8 cellular contexts compared by ENCODE assay signal in the genomic region with DNA sequence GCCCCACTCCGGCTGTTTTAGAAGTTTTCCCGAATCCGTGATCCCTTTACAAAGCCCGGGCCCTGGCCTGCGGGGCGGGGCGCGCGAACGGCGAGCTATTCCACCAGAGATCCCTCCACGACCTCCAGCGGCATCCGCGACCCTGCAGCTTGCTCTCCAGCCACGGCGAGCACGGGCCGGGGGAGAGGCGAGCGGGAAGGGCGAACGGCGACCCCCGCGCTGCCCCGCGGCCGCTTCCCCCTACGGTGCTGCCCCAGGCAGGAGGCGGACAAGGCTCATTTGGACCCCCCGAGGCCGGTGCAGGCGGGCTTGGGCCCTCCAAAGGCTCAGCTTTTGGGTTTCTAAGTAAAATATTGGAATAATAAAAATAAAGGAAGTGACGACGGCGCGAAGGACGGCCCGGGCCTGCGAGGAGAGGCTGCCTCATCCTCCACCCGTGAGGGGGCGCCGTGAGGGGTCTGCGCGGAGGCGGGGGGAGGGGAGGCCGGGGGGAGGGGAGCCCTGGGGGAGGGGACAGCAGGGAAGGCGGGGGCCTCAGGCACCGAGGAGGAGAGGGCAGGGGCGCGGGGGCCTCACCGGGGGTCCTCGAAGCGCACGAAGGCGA. TPM values are rescaled to one million over a fixed set of nuclear protein-coding genes. Genes with fewer than 3 reads are reported as not detected.
DNase-seq lines count a peak whose midpoint lies in the region; ATAC-seq, FAIRE-seq and TF ChIP-seq lines count a peak whose summit lies in the region.

No MANE protein-coding gene starts in this region.

- peak overlapping the region; percentile 86 for H3K4me2 ChIP-seq in HepG2 (ENCODE audit: low read depth, low read length)

- no peaks in the 10 kb centered on the region for H3K27me3 Mint-ChIP-seq in T-helper 17 cell

- in situ Hi-C loops in HepG2 (cut with HindIII; ENCODE audit: extremely low pct_ligation_motif_present, low pct_unique_long_range_greater_than_20kb) = no loop called here

- H3K27me3 ChIP-seq in HepG2 (ENCODE audit: control insufficient read depth in 1 of 2, insufficient read depth in 2 of 2, low read length in 2 of 2) = no peaks in the 10 kb centered on the region; a peak in 1 of 5 replicates

- peak overlapping the region; percentile 91 for H3K4me3 Mint-ChIP-seq in T-helper 17 cell

- intact Hi-C loops in Right ventricle myocardium inferior (cut with DNase I) = loop anchor here (1.0 kb wide), 1 partner anchor 27 kb away; the partner anchor contains the start of gene DYNLL1
- intact Hi-C loops in cardiac septum (cut with DNase I) = loop anchor here (1.0 kb wide), 1 partner anchor 27 kb away; the partner anchor contains the start of gene DYNLL1
- intact Hi-C loops in HepG2 (cut with micrococcal nuclease; ENCODE audit: unreplicated experiment) = loop anchor here (2.0 kb wide), 3 partner anchors 22 to 60 kb away; partner anchors contain the start of genes COQ5, DYNLL1, GATC and TRIAP1

- 1% methylated on average over 36 of the region's 57 CpGs for WGBS in HepG2 (ENCODE audit: low lambda C conversion rate)

- H3K9me3 ChIP-seq in T-helper 17 cell (ENCODE audit: control insufficient read depth, low read length, poor library complexity, severe bottlenecking) (no peaks in the 10 kb centered on the region), HepG2 (ENCODE audit: low read length) (no peaks in the 10 kb centered on the region)

- TF ChIP-seq CTCF in HepG2 (CRISPR knock-in tag; IDR thresholded peaks at IDR 0.05) = peak; percentile 40; the same call in 1 of the 2 replicates

- peaks cover 25% of the 10 kb centered on the region for H3K4me1 Mint-ChIP-seq in T-helper 17 cell

- peak overlapping the region; percentile 90 for H3K9ac ChIP-seq in HepG2 (ENCODE audit: insufficient read depth, low read depth, low read length)

- CTCF ChIA-PET in HepG2 (lab: Yijun Ruan, JAX; ENCODE audit: low intra/inter-chr PET ratio, low total read pairs) = interaction anchor here (1.2 kb wide), 1 partner anchor 29 kb away, joined by 3 read pairs; no protein-coding TSS in a partner anchor

- TF ChIP-seq RAD21 in HepG2 (CRISPR knock-in tag; IDR thresholded peaks at IDR 0.05) = no peak

- no peak overlapping the region for H2AFZ ChIP-seq in HepG2 (ENCODE audit: low read length)

- peaks cover 44% of the 10 kb centered on the region for H3K79me2 ChIP-seq in HepG2 (ENCODE audit: insufficient read depth, low read length)

- H3K4me3 ChIP-seq in HepG2 (replicated peaks in 1 of 3; ENCODE audit: insufficient read depth in 1 of 3, low read depth in 2 of 3, low read length in 3 of 3) = peak overlapping the region; percentile 74 to 85 (median 81)

- peaks cover 56% of the 10 kb centered on the region for H3K4me1 ChIP-seq in HepG2 (ENCODE audit: insufficient read depth, low read length)

- BruUV-seq in HepG2 (replicated peaks; lab: Mats Ljungman, UMichigan) = no TSS peak

- peak overlapping the region; percentile 79 for H3K27ac Mint-ChIP-seq in T-helper 17 cell

- peak overlapping the region; percentile 78 for H3K27ac ChIP-seq in HepG2 (ENCODE audit: extremely low read length, insufficient read depth, low read length)

- DNase-seq in Right ventricle myocardium inferior (ENCODE audit: missing footprints) (peak; percentile 74), cardiac septum (ENCODE audit: low spot score) (no peak), T-helper 17 cell (peak; percentile 8 to 36 (median 14)), cerebellar cortex (ENCODE audit: low spot score) (peak; percentile 15), HepG2 (ENCODE audit: low spot score) (no peak), NCI-H226 (no peak)
- DNase-seq in stimulated activated CD8-positive, alpha-beta memory T cell treated with anti-CD3 and anti-CD28 coated beads, Interleukin-2, amount 100 ng/mL, for 1 hour (ENCODE audit: low read depth in 2 of 2) = peak; percentile 27 to 33

- 0 out of 4 replicates have a peak, but pooled peaks of 1 of the 2 experiments have one; percentile 0 for TF ChIP-seq EP300 in HepG2 (IDR thresholded peaks at IDR 0.05; ENCODE audit: low read depth in 2 of 2, low read length in 2 of 2)
- no peak for TF ChIP-seq EP300 in HepG2 (CRISPR knock-in tag; IDR thresholded peaks at IDR 0.05; ENCODE audit: borderline replicate concordance)

- no peak for FAIRE-seq in HepG2 (lab: Jason Lieb, UNC)

- H4K20me1 ChIP-seq in HepG2 (ENCODE audit: insufficient read depth, low read length) = peaks cover 26% of the 10 kb centered on the region

- peak; percentile 18 for ATAC-seq in Right ventricle myocardium inferior
- ATAC-seq in HG03039 (IDR thresholded peaks at IDR 0.05; ENCODE audit: unreplicated experiment) = peak; percentile 17
- peak; percentile 55 for ATAC-seq in T-helper 17 cell
- peak; percentile 11 for ATAC-seq in HepG2

- peaks cover 3% of the 10 kb centered on the region for H3K36me3 Mint-ChIP-seq in T-helper 17 cell (ENCODE audit: low read depth)

- TF ChIP-seq POLR2A in HepG2 (IDR thresholded peaks at IDR 0.05; ENCODE audit: insufficient read depth in 1 of 2, low read depth in 2 of 2, low read length in 2 of 2) = no peak

- peaks cover 5 to 29% of the 10 kb centered on the region in 2 experiments for H3K36me3 ChIP-seq in HepG2 (replicated peaks in 1 of 2; ENCODE audit: control insufficient read depth in 1 of 2, insufficient read depth in 2 of 2, low read length in 2 of 2)

- POLR2A ChIA-PET in HepG2 (lab: Yijun Ruan, JAX) = interaction anchor here (1.0 to 3.2 kb wide), 8 partner anchors 10 to 152 kb away, joined by 3 to 16 read pairs (median 5); partner anchors contain the start of genes COQ5 and DYNLL1

RNA-seq across cellular contexts. Expression of gene SRSF9, which starts 0.6 kb away (rescaled TPM):
- 40.1 TPM for total RNA-seq in Right ventricle myocardium inferior
- 38.6 TPM for total RNA-seq in cardiac septum
- total RNA-seq in T-helper 17 cell = 100 to 1,000 TPM; 122 to 124 TPM
- total RNA-seq in HepG2 (2016; rRNA removed; fragmentation: Illumina TruSeq; extraction: Trizol) = 144 and 153 TPM in 2 replicates
- 79.8 and 92.3 TPM in 2 replicates for total RNA-seq in HepG2 (2016; cell fraction: cytosol; rRNA removed; fragmentation: Illumina TruSeq; extraction: Trizol; ENCODE audit: low read depth)
- total RNA-seq in HepG2 (2016; cell fraction: insoluble cytoplasmic fraction; rRNA removed; fragmentation: Illumina TruSeq; extraction: Trizol) = 147 and 151 TPM in 2 replicates
- total RNA-seq in HepG2 (2016; cell fraction: membrane; rRNA removed; fragmentation: Illumina TruSeq; extraction: Trizol) = 156 and 174 TPM in 2 replicates
- total RNA-seq in HepG2 (2016; cell fraction: nucleus; rRNA removed; fragmentation: Illumina TruSeq; extraction: Trizol) = 91.6 and 93.3 TPM in 2 replicates
- polyA plus RNA-seq in HepG2 (2011; rRNA removed) = 96.2 and 125 TPM in 2 replicates
- 104 and 110 TPM in 2 replicates for polyA plus RNA-seq in HepG2 (2011; cell fraction: cytosol; rRNA removed)
- 63.8 and 77.8 TPM in 2 replicates for polyA plus RNA-seq in HepG2 (2011; cell fraction: nucleus; rRNA removed)
- 107 and 137 TPM in 2 replicates for polyA plus RNA-seq in HepG2 (2012)
- polyA plus RNA-seq in HepG2 (2016; cell fraction: cytosol; fragmentation: Illumina TruSeq; extraction: Trizol; ENCODE audit: low read depth) = 105 and 142 TPM in 2 replicates
- 249 and 255 TPM in 2 replicates for polyA plus RNA-seq in HepG2 (2016; cell fraction: insoluble cytoplasmic fraction; fragmentation: Illumina TruSeq; extraction: Trizol; ENCODE audit: low read depth)
- 171 and 200 TPM in 2 replicates for polyA plus RNA-seq in HepG2 (2016; cell fraction: membrane; fragmentation: Illumina TruSeq; extraction: Trizol; ENCODE audit: low read depth)
- 188 and 193 TPM in 2 replicates for polyA plus RNA-seq in HepG2 (2016; cell fraction: nucleus; fragmentation: Illumina TruSeq; extraction: Trizol; ENCODE audit: insufficient read depth, low read depth)
- polyA minus RNA-seq in HepG2 (2011; rRNA and poly(A)+ RNA removed; ENCODE audit: low replicate concordance) = 43.3 and 56.5 TPM in 2 replicates
- 67.3 and 72.5 TPM in 2 replicates for polyA minus RNA-seq in HepG2 (2011; cell fraction: cytosol; rRNA and poly(A)+ RNA removed)
- 74.4 and 78.4 TPM in 2 replicates for polyA minus RNA-seq in HepG2 (2011; cell fraction: nucleus; rRNA and poly(A)+ RNA removed)

RNA-seq across cellular contexts. Expression of gene GATC, which starts 22.7 kb away (rescaled TPM):
- total RNA-seq in Right ventricle myocardium inferior (12.1 TPM), cardiac septum (12.9 TPM), T-helper 17 cell (10 to 100 TPM; 15.6 to 18.7 TPM), HepG2 (2016; rRNA removed; fragmentation: Illumina TruSeq; extraction: Trizol) (29.7 and 38.5 TPM in 2 replicates)
- 6.2 and 7.0 TPM in 2 replicates for total RNA-seq in HepG2 (2016; cell fraction: cytosol; rRNA removed; fragmentation: Illumina TruSeq; extraction: Trizol; ENCODE audit: low read depth)
- total RNA-seq in HepG2 (2016; cell fraction: insoluble cytoplasmic fraction; rRNA removed; fragmentation: Illumina TruSeq; extraction: Trizol) = 27.8 and 40.0 TPM in 2 replicates
- total RNA-seq in HepG2 (2016; cell fraction: membrane; rRNA removed; fragmentation: Illumina TruSeq; extraction: Trizol) = 19.6 and 20.8 TPM in 2 replicates
- 15.6 and 15.8 TPM in 2 replicates for total RNA-seq in HepG2 (2016; cell fraction: nucleus; rRNA removed; fragmentation: Illumina TruSeq; extraction: Trizol)
- 16.2 and 17.7 TPM in 2 replicates for polyA plus RNA-seq in HepG2 (2011; rRNA removed)
- polyA plus RNA-seq in HepG2 (2011; cell fraction: cytosol; rRNA removed) = 11.9 and 14.7 TPM in 2 replicates
- polyA plus RNA-seq in HepG2 (2011; cell fraction: nucleus; rRNA removed) = 11.4 and 14.2 TPM in 2 replicates
- 16.9 and 17.4 TPM in 2 replicates for polyA plus RNA-seq in HepG2 (2012)
- 6.3 and 6.9 TPM in 2 replicates for polyA plus RNA-seq in HepG2 (2016; cell fraction: cytosol; fragmentation: Illumina TruSeq; extraction: Trizol; ENCODE audit: low read depth)
- polyA plus RNA-seq in HepG2 (2016; cell fraction: insoluble cytoplasmic fraction; fragmentation: Illumina TruSeq; extraction: Trizol; ENCODE audit: low read depth) = 39.2 and 42.0 TPM in 2 replicates
- 16.7 and 17.8 TPM in 2 replicates for polyA plus RNA-seq in HepG2 (2016; cell fraction: membrane; fragmentation: Illumina TruSeq; extraction: Trizol; ENCODE audit: low read depth)
- 24.7 and 31.3 TPM in 2 replicates for polyA plus RNA-seq in HepG2 (2016; cell fraction: nucleus; fragmentation: Illumina TruSeq; extraction: Trizol; ENCODE audit: insufficient read depth, low read depth)
- polyA minus RNA-seq in HepG2 (2011; rRNA and poly(A)+ RNA removed; ENCODE audit: low replicate concordance) = 39.6 and 42.0 TPM in 2 replicates
- 11.3 and 14.5 TPM in 2 replicates for polyA minus RNA-seq in HepG2 (2011; cell fraction: cytosol; rRNA and poly(A)+ RNA removed)
- 13.5 and 15.9 TPM in 2 replicates for polyA minus RNA-seq in HepG2 (2011; cell fraction: nucleus; rRNA and poly(A)+ RNA removed)

RNA-seq across cellular contexts. Expression of gene TRIAP1, which starts 22.8 kb away (rescaled TPM):
- total RNA-seq in Right ventricle myocardium inferior (16.1 TPM), cardiac septum (11.9 TPM), T-helper 17 cell (10 to 100 TPM; 18.6 to 21.9 TPM), HepG2 (2016; rRNA removed; fragmentation: Illumina TruSeq; extraction: Trizol) (117 and 178 TPM in 2 replicates)
- 39.1 and 44.5 TPM in 2 replicates for total RNA-seq in HepG2 (2016; cell fraction: cytosol; rRNA removed; fragmentation: Illumina TruSeq; extraction: Trizol; ENCODE audit: low read depth)
- 119 and 181 TPM in 2 replicates for total RNA-seq in HepG2 (2016; cell fraction: insoluble cytoplasmic fraction; rRNA removed; fragmentation: Illumina TruSeq; extraction: Trizol)
- 111 and 122 TPM in 2 replicates for total RNA-seq in HepG2 (2016; cell fraction: membrane; rRNA removed; fragmentation: Illumina TruSeq; extraction: Trizol)
- total RNA-seq in HepG2 (2016; cell fraction: nucleus; rRNA removed; fragmentation: Illumina TruSeq; extraction: Trizol) = 43.7 and 44.3 TPM in 2 replicates
- polyA plus RNA-seq in HepG2 (2011; rRNA removed) = 44.4 and 55.0 TPM in 2 replicates
- 24.2 and 38.0 TPM in 2 replicates for polyA plus RNA-seq in HepG2 (2011; cell fraction: cytosol; rRNA removed)
- 10.3 and 10.4 TPM in 2 replicates for polyA plus RNA-seq in HepG2 (2011; cell fraction: nucleus; rRNA removed)
- 53.7 and 57.3 TPM in 2 replicates for polyA plus RNA-seq in HepG2 (2012)
- 40.5 and 48.9 TPM in 2 replicates for polyA plus RNA-seq in HepG2 (2016; cell fraction: cytosol; fragmentation: Illumina TruSeq; extraction: Trizol; ENCODE audit: low read depth)
- 178 and 205 TPM in 2 replicates for polyA plus RNA-seq in HepG2 (2016; cell fraction: insoluble cytoplasmic fraction; fragmentation: Illumina TruSeq; extraction: Trizol; ENCODE audit: low read depth)
- polyA plus RNA-seq in HepG2 (2016; cell fraction: membrane; fragmentation: Illumina TruSeq; extraction: Trizol; ENCODE audit: low read depth) = 88.7 and 94.2 TPM in 2 replicates
- 77.8 and 83.9 TPM in 2 replicates for polyA plus RNA-seq in HepG2 (2016; cell fraction: nucleus; fragmentation: Illumina TruSeq; extraction: Trizol; ENCODE audit: insufficient read depth, low read depth)
- 5.9 and 9.3 TPM in 2 replicates for polyA minus RNA-seq in HepG2 (2011; rRNA and poly(A)+ RNA removed; ENCODE audit: low replicate concordance)
- 16.6 and 18.5 TPM in 2 replicates for polyA minus RNA-seq in HepG2 (2011; cell fraction: cytosol; rRNA and poly(A)+ RNA removed)
- 11.6 and 11.8 TPM in 2 replicates for polyA minus RNA-seq in HepG2 (2011; cell fraction: nucleus; rRNA and poly(A)+ RNA removed)

RNA-seq across cellular contexts. Expression of gene DYNLL1, which starts 27.0 kb away (rescaled TPM):
- total RNA-seq in Right ventricle myocardium inferior (166 TPM), cardiac septum (243 TPM), T-helper 17 cell (10 to 100 TPM; 70.2 to 72.2 TPM), HepG2 (2016; rRNA removed; fragmentation: Illumina TruSeq; extraction: Trizol) (271 and 403 TPM in 2 replicates)
- total RNA-seq in HepG2 (2016; cell fraction: cytosol; rRNA removed; fragmentation: Illumina TruSeq; extraction: Trizol; ENCODE audit: low read depth) = 125 and 176 TPM in 2 replicates
- 277 and 420 TPM in 2 replicates for total RNA-seq in HepG2 (2016; cell fraction: insoluble cytoplasmic fraction; rRNA removed; fragmentation: Illumina TruSeq; extraction: Trizol)
- 174 and 230 TPM in 2 replicates for total RNA-seq in HepG2 (2016; cell fraction: membrane; rRNA removed; fragmentation: Illumina TruSeq; extraction: Trizol)
- total RNA-seq in HepG2 (2016; cell fraction: nucleus; rRNA removed; fragmentation: Illumina TruSeq; extraction: Trizol) = 119 and 123 TPM in 2 replicates
- 294 and 318 TPM in 2 replicates for polyA plus RNA-seq in HepG2 (2011; rRNA removed)
- 305 and 402 TPM in 2 replicates for polyA plus RNA-seq in HepG2 (2011; cell fraction: cytosol; rRNA removed)
- polyA plus RNA-seq in HepG2 (2011; cell fraction: nucleus; rRNA removed) = 130 and 152 TPM in 2 replicates
- 350 and 505 TPM in 2 replicates for polyA plus RNA-seq in HepG2 (2012)
- polyA plus RNA-seq in HepG2 (2016; cell fraction: cytosol; fragmentation: Illumina TruSeq; extraction: Trizol; ENCODE audit: low read depth) = 240 and 370 TPM in 2 replicates
- 862 and 951 TPM in 2 replicates for polyA plus RNA-seq in HepG2 (2016; cell fraction: insoluble cytoplasmic fraction; fragmentation: Illumina TruSeq; extraction: Trizol; ENCODE audit: low read depth)
- 322 and 411 TPM in 2 replicates for polyA plus RNA-seq in HepG2 (2016; cell fraction: membrane; fragmentation: Illumina TruSeq; extraction: Trizol; ENCODE audit: low read depth)
- 362 and 385 TPM in 2 replicates for polyA plus RNA-seq in HepG2 (2016; cell fraction: nucleus; fragmentation: Illumina TruSeq; extraction: Trizol; ENCODE audit: insufficient read depth, low read depth)
- 59.5 and 114 TPM in 2 replicates for polyA minus RNA-seq in HepG2 (2011; rRNA and poly(A)+ RNA removed; ENCODE audit: low replicate concordance)
- polyA minus RNA-seq in HepG2 (2011; cell fraction: cytosol; rRNA and poly(A)+ RNA removed) = 80.5 and 87.3 TPM in 2 replicates
- polyA minus RNA-seq in HepG2 (2011; cell fraction: nucleus; rRNA and poly(A)+ RNA removed) = 57.0 and 67.4 TPM in 2 replicates

RNA-seq across cellular contexts. Expression of gene COX6A1, which starts 31.0 kb away (rescaled TPM):
- total RNA-seq in Right ventricle myocardium inferior = 135 TPM
- total RNA-seq in cardiac septum = 232 TPM
- 100 to 1,000 TPM; 136 to 144 TPM for total RNA-seq in T-helper 17 cell
- total RNA-seq in HepG2 (2016; rRNA removed; fragmentation: Illumina TruSeq; extraction: Trizol) = 204 and 542 TPM in 2 replicates
- 121 and 131 TPM in 2 replicates for total RNA-seq in HepG2 (2016; cell fraction: cytosol; rRNA removed; fragmentation: Illumina TruSeq; extraction: Trizol; ENCODE audit: low read depth)
- total RNA-seq in HepG2 (2016; cell fraction: insoluble cytoplasmic fraction; rRNA removed; fragmentation: Illumina TruSeq; extraction: Trizol) = 226 and 562 TPM in 2 replicates
- 107 and 111 TPM in 2 replicates for total RNA-seq in HepG2 (2016; cell fraction: membrane; rRNA removed; fragmentation: Illumina TruSeq; extraction: Trizol)
- 291 and 339 TPM in 2 replicates for total RNA-seq in HepG2 (2016; cell fraction: nucleus; rRNA removed; fragmentation: Illumina TruSeq; extraction: Trizol)
- polyA plus RNA-seq in HepG2 (2011; rRNA removed) = 655 and 673 TPM in 2 replicates
- 682 and 991 TPM in 2 replicates for polyA plus RNA-seq in HepG2 (2011; cell fraction: cytosol; rRNA removed)
- 688 and 965 TPM in 2 replicates for polyA plus RNA-seq in HepG2 (2011; cell fraction: nucleus; rRNA removed)
- polyA plus RNA-seq in HepG2 (2012) = 389 and 405 TPM in 2 replicates
- 114 and 131 TPM in 2 replicates for polyA plus RNA-seq in HepG2 (2016; cell fraction: cytosol; fragmentation: Illumina TruSeq; extraction: Trizol; ENCODE audit: low read depth)
- polyA plus RNA-seq in HepG2 (2016; cell fraction: insoluble cytoplasmic fraction; fragmentation: Illumina TruSeq; extraction: Trizol; ENCODE audit: low read depth) = 204 and 225 TPM in 2 replicates
- 86.9 and 92.6 TPM in 2 replicates for polyA plus RNA-seq in HepG2 (2016; cell fraction: membrane; fragmentation: Illumina TruSeq; extraction: Trizol; ENCODE audit: low read depth)
- polyA plus RNA-seq in HepG2 (2016; cell fraction: nucleus; fragmentation: Illumina TruSeq; extraction: Trizol; ENCODE audit: insufficient read depth, low read depth) = 490 and 539 TPM in 2 replicates
- polyA minus RNA-seq in HepG2 (2011; rRNA and poly(A)+ RNA removed; ENCODE audit: low replicate concordance) = 318 and 569 TPM in 2 replicates
- 173 and 174 TPM in 2 replicates for polyA minus RNA-seq in HepG2 (2011; cell fraction: cytosol; rRNA and poly(A)+ RNA removed)
- 97.8 and 134 TPM in 2 replicates for polyA minus RNA-seq in HepG2 (2011; cell fraction: nucleus; rRNA and poly(A)+ RNA removed)

Comparison
In these comparisons a context has a peak if more than half of its experiments do, and no peak if none do; other contexts are left out.
1. DNase-seq: peak in Right ventricle myocardium inferior (single experiment), T-helper 17 cell (3 of 3), cerebellar cortex (single experiment) and stimulated activated CD8-positive, alpha-beta memory T cell treated with anti-CD3 and anti-CD28 coated beads, Interleukin-2, amount 100 ng/mL, for 1 hour (2 of 2); none in cardiac septum (single experiment), HepG2 (single experiment) and NCI-H226 (single experiment).
2. Peak in every context shown above with its lines, with median percentiles within 50 percentile points of each other: ATAC-seq.